In genomic region chr2:99662761-99663341, GRCh38 we compare ENCODE assay signal across 11 cellular contexts.
DNase-seq lines count a peak whose midpoint lies in the region; ATAC-seq lines count a peak whose summit lies in the region.
"Had no signal": no experiment of that assay in that cellular context is flagged by ENCODE, and none has a peak within 500 bp of the region (broad histone marks: within the 10 kb centered on the region; RNA-seq: fewer than 3 reads in every experiment).

No MANE protein-coding gene starts in this region.

- ATAC-seq in HG03378 (IDR thresholded peaks at IDR 0.05; ENCODE audit: unreplicated experiment), result no peak

- peaks cover 0 to 8% (median 3%) of the 10 kb centered on the region in 3 donors for H3K36me3 Mint-ChIP-seq in immature natural killer cell
- H3K36me3 Mint-ChIP-seq: activated naive CD8-positive, alpha-beta T cell had no signal

- no peaks in the 10 kb centered on the region for H3K27me3 Mint-ChIP-seq in immature natural killer cell (ENCODE audit: low read depth in 3 of 3)
- H3K27me3 Mint-ChIP-seq: activated naive CD8-positive, alpha-beta T cell; memory B cell had no signal

- H3K9me3 Mint-ChIP-seq in immature natural killer cell, result peaks cover 0 to 2% (median 0%) of the 10 kb centered on the region in 6 donors
- H3K9me3 Mint-ChIP-seq: memory B cell had no signal

- H3K27ac Mint-ChIP-seq in immature natural killer cell, result no peak overlapping the region
- H3K27ac Mint-ChIP-seq: activated naive CD8-positive, alpha-beta T cell; memory B cell had no signal

- DNase-seq in EH (ENCODE audit: low read depth) (peak; percentile 96), NCI-H526 treated with DMSO at 0.1 percent for 48 hours (lab: John Stamatoyannopoulos, UW) (peak; percentile 93), fibroblast of peridontal ligament (ENCODE audit: extremely low read depth) (peak; percentile 100), pons (ENCODE audit: low spot score) (peak; percentile 94), NCI-H82 treated with DMSO at 0.1 percent for 48 hours (lab: John Stamatoyannopoulos, UW; ENCODE audit: unreplicated experiment) (no peak), immature natural killer cell (no peak)
- no peak for DNase-seq in stimulated activated CD4-positive, alpha-beta T cell treated with anti-CD3 and anti-CD28 coated beads, Interleukin-4, amount 100 ng/mL, for 4 hours
- DNase-seq: PC-9 had no signal

- no peaks in the 10 kb centered on the region for H3K4me1 Mint-ChIP-seq in immature natural killer cell

- H3K4me3 Mint-ChIP-seq in immature natural killer cell, result no peak overlapping the region
- H3K4me3 Mint-ChIP-seq: activated naive CD8-positive, alpha-beta T cell; memory B cell had no signal

Comparison
In these comparisons a context has a peak if more than half of its experiments do, and no peak if none do; other contexts are left out.
1. DNase-seq: peak in EH (single experiment), NCI-H526 treated with DMSO at 0.1 percent for 48 hours (single experiment), fibroblast of peridontal ligament (single experiment) and pons (single experiment); none in NCI-H82 treated with DMSO at 0.1 percent for 48 hours (single experiment), immature natural killer cell (0 of 3) and stimulated activated CD4-positive, alpha-beta T cell treated with anti-CD3 and anti-CD28 coated beads, Interleukin-4, amount 100 ng/mL, for 4 hours (0 of 2).